ENCODE assay signal across 9 cellular contexts in the genomic region with DNA sequence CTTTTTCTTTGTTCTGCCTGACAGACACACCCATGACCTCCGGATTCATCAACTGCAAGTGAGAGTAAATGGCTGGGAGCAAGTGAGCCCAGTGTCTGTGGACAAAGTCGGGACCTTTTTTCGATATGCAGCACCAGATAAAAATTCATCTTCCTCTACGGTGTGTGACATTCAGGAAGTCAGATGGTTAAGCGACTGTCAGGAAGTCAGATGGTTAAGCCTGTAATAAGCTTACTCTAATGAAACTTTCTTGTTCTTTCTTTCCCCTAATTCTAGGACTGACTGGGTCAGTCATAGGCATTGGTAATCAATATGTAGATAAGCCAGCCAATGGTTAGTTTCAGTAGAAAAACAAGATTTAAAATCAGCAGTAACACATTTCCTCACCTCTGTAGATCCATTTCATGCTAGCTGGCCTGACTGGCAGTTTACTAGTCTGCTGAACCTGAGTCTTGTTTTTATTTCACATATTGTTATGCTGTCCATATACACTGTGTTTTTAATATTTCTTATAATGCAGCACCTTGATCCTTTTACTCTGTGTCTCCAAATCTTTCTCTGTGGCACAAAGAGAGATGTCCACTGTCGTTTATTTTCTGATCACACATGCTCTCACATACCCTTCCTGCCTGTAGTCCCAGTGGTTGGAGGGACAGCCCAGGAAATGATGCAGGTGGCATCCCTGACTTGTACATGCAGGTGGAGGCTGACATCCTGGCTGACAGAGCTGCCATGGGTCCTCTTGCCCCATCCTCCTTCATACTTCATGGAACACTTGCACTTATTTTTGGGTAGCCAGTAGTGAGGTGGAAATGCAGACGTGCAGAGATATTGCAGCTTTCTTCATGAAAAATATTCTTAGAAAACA.
DNase-seq lines count a peak whose midpoint lies in the region; ATAC-seq and TF ChIP-seq lines count a peak whose summit lies in the region.
"Had no signal": no experiment of that assay in that cellular context is flagged by ENCODE, and none has a peak within 500 bp of the region (broad histone marks: within the 10 kb centered on the region; RNA-seq: fewer than 3 reads in every experiment).

No MANE protein-coding gene starts in this region.

- peak overlapping the region; percentile 26 to 59 for H3K27ac ChIP-seq in lung (ENCODE audit: low read depth in 1 of 2, low read length in 1 of 2)
- H3K27ac ChIP-seq: SJSA1 had no signal

- peak; percentile 23 for DNase-seq in stimulated activated CD4-positive, alpha-beta T cell treated with anti-CD3 and anti-CD28 coated beads, Interleukin-15, amount 100 ng/mL, for 24 hours
- DNase-seq in stimulated activated CD4-positive, alpha-beta T cell treated with anti-CD3 and anti-CD28 coated beads, Interleukin-1b, Interleukin-23, amount 100 ng/mL, for 48 hours, result no peak
- no peak for DNase-seq in activated T-helper 1 cell treated with anti-CD3 and anti-CD28 coated beads, Interleukin-12 subunit alpha, Interleukin-12 subunit beta, Interleukin-2, Interleukin-4 antibody, amounts not matched to agents 30 ng/mL and 10 ng/mL and 1 ng/mL, durations not matched to agents 14 hours and 24 hours and 36 hours (ENCODE audit: low spot score)
- DNase-seq in lung (ENCODE audit: low spot score) (no peak), T1000 (lab: John Stamatoyannopoulos, UW) (no peak), A172 (ENCODE audit: low spot score) (no peak), NCI-H1694 treated with DMSO at 0.1 percent for 48 hours (lab: John Stamatoyannopoulos, UW) (no peak)

- H3K4me3 Mint-ChIP-seq in activated T-helper 1 cell treated with anti-CD3 and anti-CD28 coated beads, Interleukin-12 subunit alpha, Interleukin-12 subunit beta, Interleukin-2, Interleukin-4 antibody, amounts not matched to agents 30 ng/mL and 10 ng/mL and 1 ng/mL, durations not matched to agents 14 hours and 24 hours and 36 hours, result peak overlapping the region; percentile 74

- no peaks in the 10 kb centered on the region for H3K27me3 ChIP-seq in lung (ENCODE audit: control insufficient read depth, insufficient read depth)
- H3K27me3 ChIP-seq: SJSA1 had no signal

- H3K9me3 ChIP-seq in lung (ENCODE audit: control insufficient read depth in 2 of 2, insufficient read depth in 1 of 2, low read length in 1 of 2), result no peaks in the 10 kb centered on the region
- H3K9me3 ChIP-seq: SJSA1 had no signal

- peaks cover 11 to 19% of the 10 kb centered on the region in 2 donors for H3K4me1 ChIP-seq in lung (ENCODE audit: control insufficient read depth in 2 of 2, insufficient read depth in 2 of 2, low read length in 2 of 2)
- H3K4me1 ChIP-seq: SJSA1 had no signal

- peaks cover 55% of the 10 kb centered on the region for H3K4me1 Mint-ChIP-seq in activated T-helper 1 cell treated with anti-CD3 and anti-CD28 coated beads, Interleukin-12 subunit alpha, Interleukin-12 subunit beta, Interleukin-2, Interleukin-4 antibody, amounts not matched to agents 30 ng/mL and 10 ng/mL and 1 ng/mL, durations not matched to agents 14 hours and 24 hours and 36 hours (ENCODE audit: low read depth)

- peak overlapping the region; percentile 70 for H3K27ac Mint-ChIP-seq in activated T-helper 1 cell treated with anti-CD3 and anti-CD28 coated beads, Interleukin-12 subunit alpha, Interleukin-12 subunit beta, Interleukin-2, Interleukin-4 antibody, amounts not matched to agents 30 ng/mL and 10 ng/mL and 1 ng/mL, durations not matched to agents 14 hours and 24 hours and 36 hours

- H3K27me3 Mint-ChIP-seq in activated T-helper 1 cell treated with anti-CD3 and anti-CD28 coated beads, Interleukin-12 subunit alpha, Interleukin-12 subunit beta, Interleukin-2, Interleukin-4 antibody, amounts not matched to agents 30 ng/mL and 10 ng/mL and 1 ng/mL, durations not matched to agents 14 hours and 24 hours and 36 hours (ENCODE audit: insufficient read depth), result no peaks in the 10 kb centered on the region

- peaks cover 15 to 16% of the 10 kb centered on the region in 2 donors for H3K36me3 ChIP-seq in lung (ENCODE audit: control insufficient read depth in 2 of 2, insufficient read depth in 2 of 2, low read length in 2 of 2)

- WGBS in lung, 2 donors, result 24 to 53% methylated on average over 7 of the region's 7 CpGs

- TF ChIP-seq CTCF in lung (IDR thresholded peaks at IDR 0.05; ENCODE audit: control extremely low read depth, extremely low read depth), result no peak

- no peak overlapping the region for H3K4me3 ChIP-seq in lung
- H3K4me3 ChIP-seq: SJSA1 had no signal

- intact Hi-C loops in activated T-helper 1 cell treated with anti-CD3 and anti-CD28 coated beads, Interleukin-12 subunit alpha, Interleukin-12 subunit beta, Interleukin-2, Interleukin-4 antibody, amounts not matched to agents 30 ng/mL and 10 ng/mL and 1 ng/mL, durations not matched to agents 14 hours and 24 hours and 36 hours (cut with micrococcal nuclease), result loop anchor here (1.0 to 2.0 kb wide), 4 partner anchors 39 to 274 kb away; no protein-coding TSS in a partner anchor

- H3K9me3 Mint-ChIP-seq in activated T-helper 1 cell treated with anti-CD3 and anti-CD28 coated beads, Interleukin-12 subunit alpha, Interleukin-12 subunit beta, Interleukin-2, Interleukin-4 antibody, amounts not matched to agents 30 ng/mL and 10 ng/mL and 1 ng/mL, durations not matched to agents 14 hours and 24 hours and 36 hours, result peaks cover 14% of the 10 kb centered on the region

- ATAC-seq in lung (ENCODE audit: insufficient read depth, low FRiP score) (no peak), HG03442 (IDR thresholded peaks at IDR 0.05; ENCODE audit: unreplicated experiment) (no peak)

- H3K36me3 Mint-ChIP-seq in activated T-helper 1 cell treated with anti-CD3 and anti-CD28 coated beads, Interleukin-12 subunit alpha, Interleukin-12 subunit beta, Interleukin-2, Interleukin-4 antibody, amounts not matched to agents 30 ng/mL and 10 ng/mL and 1 ng/mL, durations not matched to agents 14 hours and 24 hours and 36 hours (ENCODE audit: low read depth), result peaks cover 59% of the 10 kb centered on the region
